Comparison of ENCODE assay signal across 1 cellular context in the genomic region with DNA sequence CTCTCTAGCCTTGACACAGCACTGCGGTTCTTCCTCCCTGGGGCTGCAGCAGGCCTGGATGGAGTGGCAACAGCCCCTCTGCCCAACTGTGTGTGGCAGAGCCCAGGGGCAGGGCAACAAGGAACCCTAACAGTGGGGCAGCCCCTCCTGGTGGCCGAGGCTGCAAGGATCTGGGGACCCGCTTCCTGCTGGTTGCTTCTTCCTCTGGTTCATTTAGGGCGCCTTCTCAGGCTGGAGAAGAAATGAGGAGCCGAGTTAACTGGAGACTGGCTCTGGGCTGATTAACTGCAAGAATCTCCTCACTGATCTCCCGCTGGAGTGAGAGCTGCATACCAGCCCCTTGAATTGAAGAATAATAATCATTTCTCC.
TF ChIP-seq lines count a peak whose summit lies in the region.

No MANE protein-coding gene starts in this region.

TF ChIP-seq in IMR-90, 13 proteins besides CTCF, POLR2A, EP300 and RAD21 (continued from another document):
- TF ChIP-seq, protein P1, sequence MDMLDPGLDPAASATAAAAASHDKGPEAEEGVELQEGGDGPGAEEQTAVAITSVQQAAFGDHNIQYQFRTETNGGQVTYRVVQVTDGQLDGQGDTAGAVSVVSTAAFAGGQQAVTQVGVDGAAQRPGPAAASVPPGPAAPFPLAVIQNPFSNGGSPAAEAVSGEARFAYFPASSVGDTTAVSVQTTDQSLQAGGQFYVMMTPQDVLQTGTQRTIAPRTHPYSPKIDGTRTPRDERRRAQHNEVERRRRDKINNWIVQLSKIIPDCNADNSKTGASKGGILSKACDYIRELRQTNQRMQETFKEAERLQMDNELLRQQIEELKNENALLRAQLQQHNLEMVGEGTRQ (IDR thresholded peaks at IDR 0.05; ENCODE audit: low read depth, low read length): no peak
- no peak for TF ChIP-seq RCOR1 (IDR thresholded peaks at IDR 0.05; ENCODE audit: insufficient replicate concordance, low read length)
- no peak for TF ChIP-seq SMC3 (IDR thresholded peaks at IDR 0.05; ENCODE audit: low read depth, low read length)
- no peak for TF ChIP-seq NFE2L2 (IDR thresholded peaks at IDR 0.05; ENCODE audit: low read depth, low read length)
- TF ChIP-seq MAZ (IDR thresholded peaks at IDR 0.05; ENCODE audit: borderline replicate concordance, low read depth, low read length): no peak
